In the genomic region with DNA sequence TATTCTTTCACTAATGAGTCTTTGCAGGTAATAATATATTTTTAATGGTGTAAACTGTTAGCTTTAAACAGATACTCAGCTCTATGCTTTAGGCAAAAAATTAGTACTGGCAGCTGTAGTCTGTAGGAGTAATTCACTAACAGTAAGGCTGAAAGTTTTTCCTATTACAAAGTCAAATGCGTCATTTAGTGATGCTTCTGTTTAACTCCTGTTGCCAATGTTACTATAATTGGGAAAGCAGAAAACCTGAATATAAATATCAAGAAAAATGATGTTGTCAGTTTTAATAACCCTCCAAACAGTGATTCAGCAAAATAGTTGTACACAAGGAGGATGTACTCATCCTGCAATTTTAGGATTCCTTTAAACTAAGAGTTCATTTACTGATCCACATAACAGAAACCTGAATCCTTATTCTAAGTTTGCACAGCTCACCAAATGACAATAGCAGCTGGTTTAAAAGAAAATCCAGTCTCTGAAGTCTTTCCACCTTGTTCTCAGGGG, we compare ENCODE assay signal across 8 cellular contexts. TPM values are rescaled to one million over a fixed set of nuclear protein-coding genes. Genes with fewer than 3 reads are reported as not detected.
A peak's percentile ranks its signal among the peaks of the same experiment; 100 is the strongest.
DNase-seq lines count a peak whose midpoint lies in the region; ATAC-seq and TF ChIP-seq lines count a peak whose summit lies in the region.

No MANE protein-coding gene starts in this region.

- peaks cover 89% of the 10 kb centered on the region for H3K4me1 Mint-ChIP-seq in CD4-positive, alpha-beta T cell (ENCODE audit: low read depth)
- peaks cover 73% of the 10 kb centered on the region for H3K4me1 Mint-ChIP-seq in osteocyte (ENCODE audit: unreplicated experiment)

- CTCF ChIA-PET in CD4-positive, alpha-beta T cell (lab: Charles Lee): interaction anchor here (0.9 to 1.7 kb wide), 3 partner anchors 12 to 49 kb away, joined by 3 to 5 read pairs (median 3); no protein-coding TSS in a partner anchor

- peaks cover 0 to under 1% of the 10 kb centered on the region in 2 donors for H3K36me3 ChIP-seq in duodenal mucosa (ENCODE audit: control insufficient read depth in 1 of 2, insufficient read depth in 2 of 2, low read length in 2 of 2)

- in situ Hi-C loops in G401 (cut with HindIII; ENCODE audit: low sequenced_read_pairs): no loop called here

- H3K9ac ChIP-seq in duodenal mucosa (ENCODE audit: low read depth in 1 of 2, low read length in 2 of 2): peak overlapping the region in 1 of 2 donors; percentile 24

- H3K4me3 Mint-ChIP-seq in CD4-positive, alpha-beta T cell: peak overlapping the region; percentile 99
- H3K4me3 Mint-ChIP-seq in osteocyte (ENCODE audit: unreplicated experiment): no peak overlapping the region

- intact Hi-C loops in CD4-positive, alpha-beta T cell (cut with DNase I, micrococcal nuclease): loop anchor here in 1 of 2 experiments (5.0 to 10.0 kb wide), 3 partner anchors 43 to 183 kb away; no protein-coding TSS in a partner anchor

- POLR2A ChIA-PET in CD4-positive, alpha-beta T cell (lab: Charles Lee): interaction anchor here (1.0 to 7.6 kb wide), 5 partner anchors 11 to 49 kb away, joined by 4 to 327 read pairs (median 8); no protein-coding TSS in a partner anchor

- no peak for TF ChIP-seq CTCF in CD4-positive, alpha-beta T cell (IDR thresholded peaks at IDR 0.05)
- no peak for TF ChIP-seq CTCF in NB4 (IDR thresholded peaks at IDR 0.05; ENCODE audit: low read depth, low read length)
- TF ChIP-seq CTCF in osteocyte (IDR thresholded peaks at IDR 0.05): no peak

- H3K4me1 ChIP-seq in duodenal mucosa (ENCODE audit: control insufficient read depth in 1 of 2, insufficient read depth in 2 of 2, low read length in 2 of 2): peaks cover 48% of the 10 kb centered on the region in 2 donors

- H3K9me3 Mint-ChIP-seq in CD4-positive, alpha-beta T cell: no peaks in the 10 kb centered on the region
- H3K9me3 Mint-ChIP-seq in osteocyte (ENCODE audit: unreplicated experiment): peaks cover 3% of the 10 kb centered on the region

- no peak for ATAC-seq in CD4-positive, alpha-beta T cell (ENCODE audit: poor library complexity)
- ATAC-seq in HG02571 (IDR thresholded peaks at IDR 0.05; ENCODE audit: unreplicated experiment) (no peak), GM18870 (IDR thresholded peaks at IDR 0.05; ENCODE audit: unreplicated experiment) (no peak)

- no peak for DNase-seq in CD4-positive, alpha-beta T cell
- DNase-seq in NB4 (ENCODE audit: low read depth) (no peak), osteocyte (ENCODE audit: extremely low spot score, unreplicated experiment) (no peak), GM19240 (ENCODE audit: insufficient read length, low spot score) (no peak), G401 (ENCODE audit: low spot score) (no peak)

- no peak for TF ChIP-seq POLR2A in NB4 (IDR thresholded peaks at IDR 0.05; ENCODE audit: extremely low read depth, insufficient read length)

- H3K9me3 ChIP-seq in CD4-positive, alpha-beta T cell (ENCODE audit: control insufficient read depth, low read length): no peaks in the 10 kb centered on the region
- no peaks in the 10 kb centered on the region for H3K9me3 ChIP-seq in duodenal mucosa (ENCODE audit: control insufficient read depth in 1 of 2, low read length in 2 of 2)

- H3K27ac ChIP-seq in CD4-positive, alpha-beta T cell (ENCODE audit: low read depth, low read length): peak overlapping the region; percentile 17
- H3K27ac ChIP-seq in duodenal mucosa (ENCODE audit: low read depth, low read length): peak overlapping the region; percentile 67

- peak overlapping the region; percentile 97 for H3K27ac Mint-ChIP-seq in CD4-positive, alpha-beta T cell
- H3K27ac Mint-ChIP-seq in osteocyte (ENCODE audit: unreplicated experiment): peak overlapping the region; percentile 19

- no peaks in the 10 kb centered on the region for H3K27me3 Mint-ChIP-seq in CD4-positive, alpha-beta T cell
- H3K27me3 Mint-ChIP-seq in osteocyte (ENCODE audit: unreplicated experiment): no peaks in the 10 kb centered on the region

- H3K4me3 ChIP-seq in NB4 (ENCODE audit: low read depth, low read length): peak overlapping the region; percentile 6
- H3K4me3 ChIP-seq in duodenal mucosa (ENCODE audit: low read depth in 1 of 2, low read length in 2 of 2): no peak overlapping the region

- H3K36me3 Mint-ChIP-seq in CD4-positive, alpha-beta T cell (ENCODE audit: low read depth): peaks cover 69% of the 10 kb centered on the region
- peaks cover 7% of the 10 kb centered on the region for H3K36me3 Mint-ChIP-seq in osteocyte (ENCODE audit: unreplicated experiment)

- no peaks in the 10 kb centered on the region for H3K27me3 ChIP-seq in CD4-positive, alpha-beta T cell (ENCODE audit: control insufficient read depth, insufficient read depth, low read length)
- H3K27me3 ChIP-seq in duodenal mucosa (ENCODE audit: control insufficient read depth in 1 of 2, insufficient read depth in 2 of 2, low read length in 2 of 2): no peaks in the 10 kb centered on the region

RNA-seq across cellular contexts. Expression of gene CDR2, which starts 4.3 kb away (rescaled TPM):
- 100 to 1,000 TPM; 104 to 113 TPM for total RNA-seq in CD4-positive, alpha-beta T cell
- total RNA-seq in osteocyte: 22.8 and 23.7 TPM in 2 replicates
- 22.6 and 33.2 TPM in 2 replicates for total RNA-seq in G401 (2014; rRNA removed; shearing (Covaris generic))
